In the genomic region with DNA sequence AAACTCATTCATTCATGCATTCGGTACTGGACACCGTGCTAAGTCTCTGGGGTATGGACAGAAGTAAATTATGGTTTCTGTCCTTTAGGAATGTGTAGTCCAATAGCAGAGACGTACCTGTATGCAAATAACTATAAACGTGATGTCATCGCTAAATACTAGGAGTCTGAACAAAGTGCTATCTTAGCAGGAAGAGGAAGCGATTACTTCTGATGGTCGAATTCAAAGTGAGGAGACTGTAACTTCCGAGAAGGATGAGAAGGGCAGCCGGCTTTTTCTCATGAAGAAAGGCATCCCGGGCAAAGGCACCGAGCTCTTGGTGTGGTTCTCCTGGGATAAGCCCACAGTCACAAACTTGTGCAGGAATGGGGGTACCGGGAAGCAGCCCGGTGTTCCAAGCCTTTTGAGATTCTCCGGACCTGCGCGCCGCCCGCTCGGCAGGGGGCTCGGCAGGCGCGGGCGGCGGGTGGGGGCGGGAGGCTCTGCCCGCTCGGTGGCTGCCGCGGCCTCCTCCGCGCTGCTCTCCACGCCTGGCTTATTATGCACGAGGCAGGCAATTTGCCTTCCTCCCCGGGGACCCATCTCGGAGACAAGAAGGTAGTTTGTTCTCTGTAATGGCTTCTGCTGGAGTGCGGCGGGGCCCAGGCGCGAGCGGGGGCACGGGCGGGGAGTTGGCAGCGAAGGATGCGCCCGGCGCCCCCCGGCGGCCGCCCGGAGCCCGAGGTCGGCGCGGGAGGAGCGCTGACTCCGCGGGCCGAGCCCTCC, we compare ENCODE assay signal across 8 cellular contexts.
DNase-seq lines count a peak whose midpoint lies in the region; ATAC-seq and TF ChIP-seq lines count a peak whose summit lies in the region.

No MANE protein-coding gene starts in this region.

- no peak overlapping the region for H3K27ac ChIP-seq in heart left ventricle

- peaks cover 4% of the 10 kb centered on the region for H3K9me3 Mint-ChIP-seq in progenitor cell of endocrine pancreas (ENCODE audit: low read depth)

- no peak for TF ChIP-seq POLR2A in heart left ventricle (IDR thresholded peaks at IDR 0.05)

- H3K9me3 ChIP-seq in heart left ventricle = no peaks in the 10 kb centered on the region

- DNase-seq in GDM1 (lab: John Stamatoyannopoulos, UW) (peak; percentile 28), NCI-H526 (lab: John Stamatoyannopoulos, UW) (peak; percentile 93 to 98), heart left ventricle (peak in 1 of 5 donors; percentile 68), progenitor cell of endocrine pancreas (ENCODE audit: low spot score, unreplicated experiment) (peak; percentile 35), NCI-H2196 (lab: John Stamatoyannopoulos, UW; ENCODE audit: unreplicated experiment) (no peak), DMS79 treated with DMSO at 0.1 percent for 48 hours (lab: John Stamatoyannopoulos, UW) (no peak)
- peak; percentile 19 for DNase-seq in activated gamma-delta T cell treated with anti-CD3 and anti-CD28 coated beads, Interleukin-2, amount 50 U/mL, for 16 hours (ENCODE audit: low read depth)

- peak overlapping the region; percentile 74 for H3K4me3 Mint-ChIP-seq in progenitor cell of endocrine pancreas (ENCODE audit: low read depth)

- WGBS in heart left ventricle, 4 donors = 5 to 7% (median 6%) methylated on average over 56 to 58 of the region's 58 CpGs

- no peaks in the 10 kb centered on the region for H3K36me3 Mint-ChIP-seq in progenitor cell of endocrine pancreas (ENCODE audit: insufficient read depth)

- peak overlapping the region; percentile 7 to 64 (median 54) for H3K4me3 ChIP-seq in heart left ventricle

- H3K27me3 Mint-ChIP-seq in progenitor cell of endocrine pancreas = peaks cover 47% of the 10 kb centered on the region

- ATAC-seq in heart left ventricle (peak in 2 of 4 donors; percentile 69 to 83), HG03175 (IDR thresholded peaks at IDR 0.05; ENCODE audit: unreplicated experiment) (no peak)

- H3K27ac Mint-ChIP-seq in progenitor cell of endocrine pancreas = peak overlapping the region; percentile 12

- intact Hi-C loops in heart left ventricle (cut with DNase I) = no loop called here

- H3K4me1 ChIP-seq in heart left ventricle = peaks cover 0 to 18% (median 9%) of the 10 kb centered on the region in 12 donors

- no peaks in the 10 kb centered on the region for H3K36me3 ChIP-seq in heart left ventricle

- H3K4me1 Mint-ChIP-seq in progenitor cell of endocrine pancreas (ENCODE audit: low read depth) = peaks cover 15% of the 10 kb centered on the region

- TF ChIP-seq CTCF in heart left ventricle (IDR thresholded peaks at IDR 0.05) (peak; percentile 20 to 63 (median 47)), progenitor cell of endocrine pancreas (IDR thresholded peaks at IDR 0.05; ENCODE audit: unreplicated experiment) (peak; percentile 81)

- peaks cover 0 to 57% (median 9%) of the 10 kb centered on the region in 9 donors for H3K27me3 ChIP-seq in heart left ventricle

Comparison
In these comparisons a context has a peak if more than half of its experiments do, and no peak if none do; other contexts are left out.
1. DNase-seq: peak in GDM1 (single experiment), NCI-H526 (2 of 2), activated gamma-delta T cell treated with anti-CD3 and anti-CD28 coated beads, Interleukin-2, amount 50 U/mL, for 16 hours (single experiment) and progenitor cell of endocrine pancreas (single experiment); none in NCI-H2196 (single experiment) and DMS79 treated with DMSO at 0.1 percent for 48 hours (single experiment).